ENCODE assay signal across 19 cellular contexts in genomic region chr1:12469493-12469892, GRCh38.
DNase-seq lines count a peak whose midpoint lies in the region; ATAC-seq and TF ChIP-seq lines count a peak whose summit lies in the region.
"Had no signal": no experiment of that assay in that cellular context is flagged by ENCODE, and none has a peak within 500 bp of the region (broad histone marks: within the 10 kb centered on the region; RNA-seq: fewer than 3 reads in every experiment).

No MANE protein-coding gene starts in this region.

- intact Hi-C loops in left ventricle myocardium inferior (cut with micrococcal nuclease) (no loop called here), heart left ventricle (cut with DNase I) (no loop called here)

- no peaks in the 10 kb centered on the region for H3K9me3 ChIP-seq in left ventricle myocardium inferior (replicated peaks)
- no peaks in the 10 kb centered on the region for H3K9me3 ChIP-seq in heart left ventricle
- H3K9me3 ChIP-seq: lower lobe of right lung, upper lobe of right lung had no signal

- TF ChIP-seq POLR2A in heart left ventricle (IDR thresholded peaks at IDR 0.05) = no peak

- H3K27ac ChIP-seq in left ventricle myocardium inferior (replicated peaks) (peak overlapping the region; percentile 40), heart left ventricle (no peak overlapping the region)
- H3K27ac ChIP-seq: cardiac muscle cell, lower lobe of right lung, neural progenitor cell, upper lobe of right lung had no signal

- peaks cover 69 to 86% of the 10 kb centered on the region in 2 donors for H3K4me1 Mint-ChIP-seq in immature natural killer cell

- no peaks in the 10 kb centered on the region for H3K9me3 Mint-ChIP-seq in immature natural killer cell
- H3K9me3 Mint-ChIP-seq: activated naive CD4-positive, alpha-beta T cell treated with anti-CD3 and anti-CD28 coated beads, Interleukin-2, amount 50 U/mL, for 72 hours; effector memory CD8-positive, alpha-beta T cell; neural progenitor cell had no signal

- H3K36me3 ChIP-seq in left ventricle myocardium inferior (peaks cover 12% of the 10 kb centered on the region), heart left ventricle (peaks cover 0 to 19% (median 4%) of the 10 kb centered on the region in 9 donors)
- H3K36me3 ChIP-seq: cardiac muscle cell, lower lobe of right lung, neural progenitor cell had no signal

- DNase-seq in left ventricle myocardium inferior = no peak
- DNase-seq in heart left ventricle = no peak
- peak; percentile 42 for DNase-seq in NCI-H510A treated with DMSO at 0.1 percent for 48 hours (lab: John Stamatoyannopoulos, UW)
- DNase-seq in immature natural killer cell = no peak
- DNase-seq in pons (ENCODE audit: low spot score) = no peak
- DNase-seq: activated CD8-positive, alpha-beta memory T cell treated with anti-CD3 and anti-CD28 coated beads, Interleukin-2, amount 50 U/mL, for 48 hours; AML-193; DMS153; effector memory CD8-positive, alpha-beta T cell; lower lobe of right lung; NK-92 treated with Interleukin-12 subunit alpha and Interleukin-12 subunit beta, amount 100 ng/mL, for 24 hours; T-helper 2 cell; upper lobe of right lung had no signal

- H3K4me3 Mint-ChIP-seq in immature natural killer cell = peak overlapping the region in 3 of 5 donors; percentile 38 to 74 (median 58)
- H3K4me3 Mint-ChIP-seq: effector memory CD8-positive, alpha-beta T cell; neural progenitor cell had no signal

- H3K4me3 ChIP-seq in left ventricle myocardium inferior (no peak overlapping the region), heart left ventricle (no peak overlapping the region)
- H3K4me3 ChIP-seq: cardiac muscle cell, lower lobe of right lung, neural progenitor cell, upper lobe of right lung had no signal

- H3K27me3 Mint-ChIP-seq in immature natural killer cell (ENCODE audit: low read depth in 3 of 3) = peaks cover 0 to 6% (median 6%) of the 10 kb centered on the region in 3 donors
- H3K27me3 Mint-ChIP-seq: effector memory CD8-positive, alpha-beta T cell had no signal

- H3K36me3 Mint-ChIP-seq in immature natural killer cell = peaks cover 8 to 19% (median 12%) of the 10 kb centered on the region in 3 donors

- H3K4me1 ChIP-seq in left ventricle myocardium inferior (peaks cover 64% of the 10 kb centered on the region), heart left ventricle (peaks cover 0 to 65% (median 39%) of the 10 kb centered on the region in 12 donors)
- H3K4me1 ChIP-seq: neural progenitor cell had no signal

- TF ChIP-seq CTCF in left ventricle myocardium inferior (IDR thresholded peaks at IDR 0.05; ENCODE audit: borderline replicate concordance) (no peak), heart left ventricle (IDR thresholded peaks at IDR 0.05) (no peak)

- 38 to 48% (median 40%) methylated on average over 6 of the region's 6 CpGs for WGBS in heart left ventricle, 4 donors

- H3K27ac Mint-ChIP-seq in immature natural killer cell = peak overlapping the region in 3 of 6 donors; percentile 15 to 83 (median 34)
- H3K27ac Mint-ChIP-seq: activated naive CD4-positive, alpha-beta T cell treated with anti-CD3 and anti-CD28 coated beads, Interleukin-2, amount 50 U/mL, for 72 hours; neural progenitor cell had no signal

- H3K27me3 ChIP-seq in left ventricle myocardium inferior (ENCODE audit: low read depth) (no peaks in the 10 kb centered on the region), heart left ventricle (no peaks in the 10 kb centered on the region)
- H3K27me3 ChIP-seq: cardiac muscle cell, neural progenitor cell, upper lobe of right lung had no signal

- ATAC-seq in heart left ventricle = no peak
- no peak for ATAC-seq in HG03025 (IDR thresholded peaks at IDR 0.05; ENCODE audit: low FRiP score, unreplicated experiment)
- no peak for ATAC-seq in GM21737 (IDR thresholded peaks at IDR 0.05; ENCODE audit: unreplicated experiment)
- ATAC-seq: activated CD4-positive, CD25-positive, alpha-beta regulatory T cell treated with anti-CD3 and anti-CD28 coated beads, Interleukin-2, amount 50 U/mL, for 24 hours; activated naive CD4-positive, alpha-beta T cell treated with anti-CD3 and anti-CD28 coated beads, Interleukin-2, amount 50 U/mL, for 72 hours; effector memory CD8-positive, alpha-beta T cell; upper lobe of right lung had no signal
